Comparison of ENCODE assay signal across 14 cellular contexts in genomic region chr2:128325665-128326181, GRCh38. TPM values are rescaled to one million over a fixed set of nuclear protein-coding genes. Genes with fewer than 3 reads are reported as not detected.
DNase-seq lines count a peak whose midpoint lies in the region; ATAC-seq and TF ChIP-seq lines count a peak whose summit lies in the region.
"Had no signal": no experiment of that assay in that cellular context is flagged by ENCODE, and none has a peak within 500 bp of the region (broad histone marks: within the 10 kb centered on the region; RNA-seq: fewer than 3 reads in every experiment).

No MANE protein-coding gene starts in this region.

- peaks cover 8% of the 10 kb centered on the region for H3K4me1 Mint-ChIP-seq in activated CD4-positive, alpha-beta memory T cell treated with anti-CD3 and anti-CD28 coated beads, Interleukin-2, amount 10 ng/mL, durations not matched to agents 7 days and 5 days
- H3K4me1 Mint-ChIP-seq in activated CD4-positive, alpha-beta memory T cell treated with anti-CD3 and anti-CD28 coated beads for 36 hours (ENCODE audit: low read depth) = peaks cover 13% of the 10 kb centered on the region
- H3K4me1 Mint-ChIP-seq in neural crest cell = peaks cover 10% of the 10 kb centered on the region

- H3K9me3 Mint-ChIP-seq in activated CD4-positive, alpha-beta memory T cell treated with anti-CD3 and anti-CD28 coated beads, Interleukin-2, amount 10 ng/mL, durations not matched to agents 7 days and 5 days = no peaks in the 10 kb centered on the region
- H3K9me3 Mint-ChIP-seq in activated CD4-positive, alpha-beta memory T cell treated with anti-CD3 and anti-CD28 coated beads for 36 hours = no peaks in the 10 kb centered on the region
- no peaks in the 10 kb centered on the region for H3K9me3 Mint-ChIP-seq in neural crest cell
- H3K9me3 Mint-ChIP-seq: activated naive CD4-positive, alpha-beta T cell treated with anti-CD3 and anti-CD28 coated beads, Interleukin-2, amount 10 ng/mL, durations not matched to agents 7 days and 5 days; immature natural killer cell; stimulated activated naive B cell treated with anti-CD40 and anti-IgM and Interleukin-4, amounts not matched to agents 10 μg/mL and 1 μg/mL and 100 μg/mL, for 72 hours had no signal

- 36 to 58% methylated on average over 3 to 5 of the region's 12 CpGs for WGBS in gastroesophageal sphincter (ENCODE audit: low coverage in 1 of 2), 2 donors

- CTCF ChIA-PET in activated CD4-positive, alpha-beta memory T cell treated with anti-CD3 and anti-CD28 coated beads, Interleukin-2, amount 10 ng/mL, durations not matched to agents 7 days and 5 days (lab: Charles Lee) = no interaction called here
- CTCF ChIA-PET in activated CD4-positive, alpha-beta memory T cell treated with anti-CD3 and anti-CD28 coated beads for 36 hours (lab: Charles Lee) = no interaction called here

- H3K4me3 Mint-ChIP-seq in activated CD4-positive, alpha-beta memory T cell treated with anti-CD3 and anti-CD28 coated beads, Interleukin-2, amount 10 ng/mL, durations not matched to agents 7 days and 5 days = no peak overlapping the region
- H3K4me3 Mint-ChIP-seq in activated CD4-positive, alpha-beta memory T cell treated with anti-CD3 and anti-CD28 coated beads for 36 hours = no peak overlapping the region
- peak overlapping the region; percentile 61 for H3K4me3 Mint-ChIP-seq in neural crest cell
- H3K4me3 Mint-ChIP-seq: activated naive CD4-positive, alpha-beta T cell treated with anti-CD3 and anti-CD28 coated beads, Interleukin-2, amount 10 ng/mL, durations not matched to agents 7 days and 5 days; immature natural killer cell; stimulated activated naive B cell treated with anti-CD40 and anti-IgM and Interleukin-4, amounts not matched to agents 10 μg/mL and 1 μg/mL and 100 μg/mL, for 72 hours had no signal

- H3K36me3 Mint-ChIP-seq in activated CD4-positive, alpha-beta memory T cell treated with anti-CD3 and anti-CD28 coated beads, Interleukin-2, amount 10 ng/mL, durations not matched to agents 7 days and 5 days (ENCODE audit: low read depth) = no peaks in the 10 kb centered on the region
- no peaks in the 10 kb centered on the region for H3K36me3 Mint-ChIP-seq in activated CD4-positive, alpha-beta memory T cell treated with anti-CD3 and anti-CD28 coated beads for 36 hours
- H3K36me3 Mint-ChIP-seq in neural crest cell (ENCODE audit: low read depth) = no peaks in the 10 kb centered on the region
- H3K36me3 Mint-ChIP-seq: activated naive CD4-positive, alpha-beta T cell treated with anti-CD3 and anti-CD28 coated beads, Interleukin-2, amount 10 ng/mL, durations not matched to agents 7 days and 5 days; immature natural killer cell; stimulated activated naive B cell treated with anti-CD40 and anti-IgM and Interleukin-4, amounts not matched to agents 10 μg/mL and 1 μg/mL and 100 μg/mL, for 72 hours had no signal

- POLR2A ChIA-PET in activated CD4-positive, alpha-beta memory T cell treated with anti-CD3 and anti-CD28 coated beads, Interleukin-2, amount 10 ng/mL, durations not matched to agents 7 days and 5 days (lab: Charles Lee) = no interaction called here
- POLR2A ChIA-PET in activated CD4-positive, alpha-beta memory T cell treated with anti-CD3 and anti-CD28 coated beads for 36 hours (lab: Charles Lee) = interaction anchor here (1.0 kb wide), 1 partner anchor 9 kb away, joined by 3 read pairs; no protein-coding TSS in a partner anchor

- intact Hi-C loops in activated CD4-positive, alpha-beta memory T cell treated with anti-CD3 and anti-CD28 coated beads for 36 hours (cut with micrococcal nuclease) = loop anchor here (10.0 kb wide), 4 partner anchors 209 to 1519 kb away; partner anchors contain the start of gene UGGT1
- intact Hi-C loops in tibial artery (cut with DNase I; ENCODE audit: low total_unique reads) = loop anchor here (5.0 to 10.0 kb wide), 3 partner anchors 142 to 979 kb away; no protein-coding TSS in a partner anchor

- peak in 2 of 4 experiments; percentile 8 to 43 for TF ChIP-seq CTCF in gastroesophageal sphincter (IDR thresholded peaks at IDR 0.05)
- TF ChIP-seq CTCF in neural crest cell (conservative IDR thresholded peaks at IDR 0.05) = no peak
- no peak for TF ChIP-seq CTCF in tibial artery (IDR thresholded peaks at IDR 0.05)

- H3K27me3 Mint-ChIP-seq in activated CD4-positive, alpha-beta memory T cell treated with anti-CD3 and anti-CD28 coated beads, Interleukin-2, amount 10 ng/mL, durations not matched to agents 7 days and 5 days = peaks cover 11% of the 10 kb centered on the region
- H3K27me3 Mint-ChIP-seq in activated CD4-positive, alpha-beta memory T cell treated with anti-CD3 and anti-CD28 coated beads for 36 hours = no peaks in the 10 kb centered on the region
- peaks cover 2% of the 10 kb centered on the region for H3K27me3 Mint-ChIP-seq in neural crest cell (ENCODE audit: low read depth)

- H3K9me3 ChIP-seq in gastroesophageal sphincter (no peaks in the 10 kb centered on the region), tibial artery (no peaks in the 10 kb centered on the region)

- no peak overlapping the region for H3K4me3 ChIP-seq in gastroesophageal sphincter
- no peak overlapping the region for H3K4me3 ChIP-seq in tibial artery

- no peak for TF ChIP-seq POLR2A in gastroesophageal sphincter (IDR thresholded peaks at IDR 0.05)

- no peak for TF ChIP-seq EP300 in gastroesophageal sphincter (IDR thresholded peaks at IDR 0.05)

- peak; percentile 12 for DNase-seq in activated CD4-positive, alpha-beta memory T cell treated with anti-CD3 and anti-CD28 coated beads, Interleukin-2, amount 10 ng/mL, durations not matched to agents 7 days and 5 days
- DNase-seq in activated CD4-positive, alpha-beta memory T cell treated with anti-CD3 and anti-CD28 coated beads for 36 hours = no peak
- DNase-seq in neural crest cell (ENCODE audit: low read depth, low spot score) (no peak), tibial artery (peak in 1 of 2 donors; percentile 89), NCI-H774 (lab: John Stamatoyannopoulos, UW) (no peak), DMS 273 (lab: John Stamatoyannopoulos, UW; ENCODE audit: unreplicated experiment) (no peak)
- DNase-seq: activated naive CD4-positive, alpha-beta T cell treated with anti-CD3 and anti-CD28 coated beads, Interleukin-2, amount 10 ng/mL, durations not matched to agents 7 days and 5 days; foreskin melanocyte; GF-D8; immature natural killer cell; MV-4-11; stimulated activated naive B cell treated with anti-CD40 and anti-IgM and Interleukin-4, amounts not matched to agents 10 μg/mL and 1 μg/mL and 100 μg/mL, for 72 hours had no signal

- H3K36me3 ChIP-seq in gastroesophageal sphincter = no peaks in the 10 kb centered on the region
- H3K36me3 ChIP-seq in tibial artery = no peaks in the 10 kb centered on the region

- no peak overlapping the region for H3K27ac Mint-ChIP-seq in activated CD4-positive, alpha-beta memory T cell treated with anti-CD3 and anti-CD28 coated beads, Interleukin-2, amount 10 ng/mL, durations not matched to agents 7 days and 5 days
- H3K27ac Mint-ChIP-seq in activated CD4-positive, alpha-beta memory T cell treated with anti-CD3 and anti-CD28 coated beads for 36 hours = no peak overlapping the region
- H3K27ac Mint-ChIP-seq in neural crest cell (ENCODE audit: unreplicated experiment) = peak overlapping the region; percentile 63
- H3K27ac Mint-ChIP-seq: activated naive CD4-positive, alpha-beta T cell treated with anti-CD3 and anti-CD28 coated beads, Interleukin-2, amount 10 ng/mL, durations not matched to agents 7 days and 5 days; immature natural killer cell; stimulated activated naive B cell treated with anti-CD40 and anti-IgM and Interleukin-4, amounts not matched to agents 10 μg/mL and 1 μg/mL and 100 μg/mL, for 72 hours had no signal

- H3K27ac ChIP-seq in gastroesophageal sphincter = peak overlapping the region; percentile 13 to 76 (median 68)
- H3K27ac ChIP-seq in tibial artery = peak overlapping the region; percentile 64 to 76

- H3K27me3 ChIP-seq in gastroesophageal sphincter = no peaks in the 10 kb centered on the region
- no peaks in the 10 kb centered on the region for H3K27me3 ChIP-seq in tibial artery

- peak; percentile 52 for ATAC-seq in gastroesophageal sphincter
- ATAC-seq in GM18909 (IDR thresholded peaks at IDR 0.05; ENCODE audit: poor library complexity, unreplicated experiment) = no peak
- ATAC-seq: stimulated activated naive B cell treated with anti-CD40 and anti-IgM and Interleukin-4, amounts not matched to agents 10 μg/mL and 1 μg/mL and 100 μg/mL, for 72 hours had no signal

- H3K4me1 ChIP-seq in gastroesophageal sphincter (peaks cover 0 to 43% (median 15%) of the 10 kb centered on the region in 3 donors), tibial artery (peaks cover 10 to 48% (median 33%) of the 10 kb centered on the region in 4 donors)

RNA-seq across cellular contexts. Expression of gene HS6ST1, which starts 7.1 kb away (rescaled TPM):
- 1 to 10 TPM; 6.2 to 6.8 TPM for total RNA-seq in activated CD4-positive, alpha-beta memory T cell treated with anti-CD3 and anti-CD28 coated beads, Interleukin-2, amount 10 ng/mL, durations not matched to agents 7 days and 5 days
- total RNA-seq in activated CD4-positive, alpha-beta memory T cell treated with anti-CD3 and anti-CD28 coated beads for 36 hours = 1 to 10 TPM; 9.1 to 9.6 TPM
- total RNA-seq in gastroesophageal sphincter (10 to 100 TPM; 20.5 to 43.6 (median 32.1) TPM), neural crest cell (39.8 and 40.3 TPM in 2 replicates)
